12 cellular contexts compared by ENCODE assay signal in the genomic region with DNA sequence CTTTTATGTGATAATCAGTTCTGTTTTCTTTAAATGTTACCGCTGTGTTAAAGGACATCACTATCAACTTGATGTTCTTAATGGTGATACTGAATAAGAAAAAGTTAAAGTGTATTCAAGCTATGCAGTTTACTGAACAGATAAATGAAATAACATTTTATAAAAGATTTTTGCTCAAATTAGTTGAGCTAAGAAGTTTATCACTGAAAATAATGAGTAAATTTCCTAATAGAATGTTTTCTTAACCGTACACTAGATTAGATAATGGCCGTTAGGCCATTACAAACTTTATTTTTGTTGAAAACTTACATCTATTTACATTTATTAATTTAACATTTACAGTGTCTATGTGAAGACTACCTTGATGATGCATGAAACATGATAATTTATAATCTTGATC. TPM values are rescaled to one million over a fixed set of nuclear protein-coding genes. Genes with fewer than 3 reads are reported as not detected.
DNase-seq lines count a peak whose midpoint lies in the region; ATAC-seq, FAIRE-seq and TF ChIP-seq lines count a peak whose summit lies in the region.
"Had no signal": no experiment of that assay in that cellular context is flagged by ENCODE, and none has a peak within 500 bp of the region (broad histone marks: within the 10 kb centered on the region; RNA-seq: fewer than 3 reads in every experiment).

No MANE protein-coding gene starts in this region.

- no peaks in the 10 kb centered on the region for H3K9me3 ChIP-seq in CD8-positive, alpha-beta T cell (ENCODE audit: low read length)
- no peaks in the 10 kb centered on the region; the same call in 1 of the 2 replicates for H3K9me3 ChIP-seq in IMR-90 (ENCODE audit: control insufficient read depth, insufficient read depth, low read length)
- peaks cover 14% of the 10 kb centered on the region for H3K9me3 ChIP-seq in GM12878 (replicated peaks; ENCODE audit: control insufficient read depth, insufficient read depth, low read length)
- peaks cover 4% of the 10 kb centered on the region for H3K9me3 ChIP-seq in parathyroid adenoma (ENCODE audit: control insufficient read depth, low read length)

- H2BK5ac ChIP-seq in IMR-90 (ENCODE audit: low read depth, low read length, poor library complexity, severe bottlenecking) = peak overlapping the region; percentile 74

- intact Hi-C loops in CD8-positive, alpha-beta T cell (cut with DNase I, micrococcal nuclease) = loop anchor here (2.0 to 10.0 kb wide), 2 partner anchors 14 to 564 kb away; no protein-coding TSS in a partner anchor
- intact Hi-C loops in IMR-90 (cut with micrococcal nuclease) = no loop called here
- intact Hi-C loops in GM12878 (cut with micrococcal nuclease; ENCODE audit: unreplicated experiment) = loop anchor here (5.0 to 10.0 kb wide), 3 partner anchors 382 to 1666 kb away; partner anchors contain the start of gene EPS8

- SMC1A ChIA-PET in GM12878 (lab: Charles Lee; ENCODE audit: uncharacterized antibody, unreplicated experiment) = interaction anchor here (1.0 to 1.9 kb wide), 3 partner anchors 18 to 110 kb away, joined by 3 to 4 read pairs (median 3); partner anchors contain the start of gene ATF7IP

- no peak overlapping the region for H4K5ac ChIP-seq in IMR-90 (ENCODE audit: low read depth, low read length)

- no peak overlapping the region for H3K14ac ChIP-seq in IMR-90 (replicated peaks; ENCODE audit: low read depth, low read length)

- H3K23ac ChIP-seq in IMR-90 (ENCODE audit: low read depth, low read length) = no peak overlapping the region

- H3K27me3 ChIP-seq in CD8-positive, alpha-beta T cell (ENCODE audit: insufficient read depth, low read length) = no peaks in the 10 kb centered on the region
- H3K27me3 ChIP-seq in IMR-90 (ENCODE audit: control insufficient read depth, insufficient read depth, low read length) (no peaks in the 10 kb centered on the region), GM12878 (replicated peaks in 1 of 2; ENCODE audit: control insufficient read depth in 2 of 2, insufficient read depth in 2 of 2, low read length in 1 of 2) (no peaks in the 10 kb centered on the region), parathyroid adenoma (ENCODE audit: control insufficient read depth, insufficient read depth, low read length) (no peaks in the 10 kb centered on the region)

- no peak overlapping the region for H3K56ac ChIP-seq in IMR-90 (ENCODE audit: extremely low read depth, insufficient read depth, low read length)

- TF ChIP-seq RAD21 in IMR-90 (IDR thresholded peaks at IDR 0.05; ENCODE audit: low read length) (no peak), GM12878 (IDR thresholded peaks at IDR 0.05; ENCODE audit: insufficient read depth, low read depth, low read length) (no peak)

- TF ChIP-seq POLR2A in IMR-90 (IDR thresholded peaks at IDR 0.05; ENCODE audit: low read depth, low read length) (no peak), GM12878 (IDR thresholded peaks at IDR 0.05; ENCODE audit: low read depth, low read length) (no peak)

- H4K91ac ChIP-seq in IMR-90 (ENCODE audit: insufficient read depth, low read depth, low read length) = no peak overlapping the region

- POLR2A ChIA-PET in CD8-positive, alpha-beta T cell (lab: Charles Lee) = interaction anchor here (1.3 to 1.8 kb wide), 2 partner anchors 25 to 381 kb away, joined by 3 to 12 read pairs; partner anchors contain the start of gene ATF7IP
- POLR2A ChIA-PET in IMR-90 (lab: Charles Lee; ENCODE audit: unreplicated experiment) (no interaction called here), GM12878 (lab: Charles Lee) (interaction anchor here (0.6 to 3.2 kb wide), 2 partner anchors 25 to 137 kb away, joined by 3 to 14 read pairs; partner anchors contain the start of gene ATF7IP)

- no peak overlapping the region for H2BK120ac ChIP-seq in IMR-90 (ENCODE audit: low read depth, low read length)

- in situ Hi-C loops in IMR-90 (cut with MboI; ENCODE audit: low sequenced_read_pairs) (loop anchor here (25.0 kb wide), 2 partner anchors 397 to 1528 kb away; no protein-coding TSS in a partner anchor), GM12878 (cut with MboI) (loop anchor here (25.0 kb wide), 1 partner anchor 572 kb away; the partner anchor contains the start of genes ARHGDIB and PDE6H)

- no peaks in the 10 kb centered on the region for H3K27me3 Mint-ChIP-seq in CD8-positive, alpha-beta T cell (ENCODE audit: low read depth)

- H3K36me3 Mint-ChIP-seq in CD8-positive, alpha-beta T cell = peaks cover 28% of the 10 kb centered on the region

- H2BK15ac ChIP-seq in IMR-90 (ENCODE audit: low read depth, low read length) = no peak overlapping the region

- peaks cover 80% of the 10 kb centered on the region for H3K4me1 Mint-ChIP-seq in CD8-positive, alpha-beta T cell (ENCODE audit: low read depth)

- H2BK20ac ChIP-seq in IMR-90 (ENCODE audit: low read depth, low read length) = no peak overlapping the region

- H3K27ac ChIP-seq in CD8-positive, alpha-beta T cell (ENCODE audit: low read depth, low read length) = no peak overlapping the region
- H3K27ac ChIP-seq in IMR-90 (ENCODE audit: insufficient read depth, low read length) (no peak overlapping the region), GM12878 (ENCODE audit: control insufficient read depth, insufficient read depth) (peak overlapping the region; percentile 53; the same call in 1 of the 2 replicates), parathyroid adenoma (peak overlapping the region; percentile 50)
- H3K27ac ChIP-seq: RWPE1, VCaP had no signal

- H2AFZ ChIP-seq in IMR-90 (replicated peaks; ENCODE audit: low read length, poor library complexity) (no peak overlapping the region), GM12878 (ENCODE audit: control insufficient read depth, low read depth, low read length) (no peak overlapping the region), parathyroid adenoma (no peak overlapping the region)

- peak overlapping the region; percentile 71; the same call in 1 of the 2 replicates for H3K4me2 ChIP-seq in IMR-90 (ENCODE audit: low read depth, low read length)
- H3K4me2 ChIP-seq in GM12878 (ENCODE audit: control insufficient read depth, insufficient read depth) = peak overlapping the region; percentile 49
- H3K4me2 ChIP-seq in parathyroid adenoma (ENCODE audit: low read length) = peak overlapping the region; percentile 16

- no CpG with 5 or more reads among the region's 3 CpGs for WGBS in IMR-90 (ENCODE audit: extremely low coverage in 2 of 2, insufficient read length in 1 of 2), 2 experiments
- 78% methylated on average over 3 of the region's 3 CpGs for WGBS in GM12878 (ENCODE audit: insufficient coverage, insufficient replicate concordance, low lambda C conversion rate, missing lambda C conversion rate)

- no peak overlapping the region; a peak in 1 of 4 replicates for H4K8ac ChIP-seq in IMR-90 (ENCODE audit: low read depth in 2 of 2, low read length in 2 of 2)

- H2AK5ac ChIP-seq in IMR-90 (ENCODE audit: low read depth, low read length) = no peak overlapping the region

- H3K9me1 ChIP-seq in IMR-90 (ENCODE audit: insufficient read depth, low read length) = no peaks in the 10 kb centered on the region

- H3K4me3 Mint-ChIP-seq in CD8-positive, alpha-beta T cell = peak overlapping the region; percentile 82

- dilution Hi-C loops in IMR-90 (cut with HindIII; ENCODE audit: low sequenced_read_pairs, unreplicated experiment) = no loop called here

- peak overlapping the region; percentile 95 for H3K27ac Mint-ChIP-seq in CD8-positive, alpha-beta T cell

- no peaks in the 10 kb centered on the region for H3K9me3 Mint-ChIP-seq in CD8-positive, alpha-beta T cell

- no peak for FAIRE-seq in GM12878 (lab: Jason Lieb, UNC)

- peaks cover 94% of the 10 kb centered on the region for H3K79me2 ChIP-seq in GM12878 (ENCODE audit: control insufficient read depth, insufficient read depth, low read length)
- peaks cover 51% of the 10 kb centered on the region for H3K79me2 ChIP-seq in parathyroid adenoma

- ATAC-seq in CD8-positive, alpha-beta T cell = no peak
- ATAC-seq in IMR-90 (ENCODE audit: low read depth) (no peak), GM12878 (no peak), HG03025 (IDR thresholded peaks at IDR 0.05; ENCODE audit: low FRiP score, unreplicated experiment) (no peak), GM19395 (IDR thresholded peaks at IDR 0.05; ENCODE audit: unreplicated experiment) (no peak), HG02623 (IDR thresholded peaks at IDR 0.05; ENCODE audit: unreplicated experiment) (no peak)

- peaks cover 3 to 35% of the 10 kb centered on the region in 2 experiments for H3K79me1 ChIP-seq in IMR-90 (ENCODE audit: low read depth in 1 of 2, low read length in 2 of 2)

- H2AK9ac ChIP-seq in IMR-90 (replicated peaks; ENCODE audit: low read depth, low read length, poor library complexity) = no peak overlapping the region

- CTCF ChIA-PET in CD8-positive, alpha-beta T cell (lab: Charles Lee) = interaction anchor here (0.6 to 0.9 kb wide), 2 partner anchors 20 to 110 kb away, joined by 3 to 5 read pairs; no protein-coding TSS in a partner anchor
- CTCF ChIA-PET in IMR-90 (lab: Yijun Ruan, JAX) = interaction anchor here (0.8 to 0.9 kb wide), 2 partner anchors 12 to 153 kb away, joined by 3 to 4 read pairs; no protein-coding TSS in a partner anchor
- CTCF ChIA-PET in GM12878 (lab: Yijun Ruan, JAX) = interaction anchor here (1.2 to 1.5 kb wide), 2 partner anchors 25 to 152 kb away, joined by 4 to 6 read pairs; partner anchors contain the start of gene ATF7IP

- no peak overlapping the region for H3K9ac ChIP-seq in IMR-90 (ENCODE audit: low read depth, low read length)
- no peak overlapping the region for H3K9ac ChIP-seq in GM12878 (ENCODE audit: control insufficient read depth, insufficient read depth, low read length)
- no peak overlapping the region for H3K9ac ChIP-seq in parathyroid adenoma

- H3K4me3 ChIP-seq in CD8-positive, alpha-beta T cell (ENCODE audit: low read depth, low read length) = peak overlapping the region; percentile 5
- no peak overlapping the region for H3K4me3 ChIP-seq in IMR-90 (ENCODE audit: insufficient read depth, low read depth, low read length)
- no peak overlapping the region for H3K4me3 ChIP-seq in GM12878
- H3K4me3 ChIP-seq in parathyroid adenoma (ENCODE audit: low read depth, low read length) = no peak overlapping the region

- no peak overlapping the region for H3K4ac ChIP-seq in IMR-90 (ENCODE audit: low read depth, low read length)

- no peak for TF ChIP-seq CTCF in CD8-positive, alpha-beta T cell (IDR thresholded peaks at IDR 0.05)
- TF ChIP-seq CTCF in IMR-90 (conservative IDR thresholded peaks at IDR 0.05; ENCODE audit: low read depth, low read length) (no peak), GM12878 (IDR thresholded peaks at IDR 0.05 in 2 of 3, conservative IDR thresholded peaks at IDR 0.05 in 1 of 3; ENCODE audit: control insufficient read depth in 2 of 3, extremely low read depth in 1 of 3, insufficient read depth in 1 of 3, low read depth in 3 of 3, low read length in 3 of 3) (no peak), parathyroid adenoma (IDR thresholded peaks at IDR 0.05) (no peak)

- DNase-seq in CD8-positive, alpha-beta T cell = no peak
- DNase-seq in IMR-90 = no peak
- no peak for DNase-seq in GM12878 (ENCODE audit: low read depth, low spot score)
- DNase-seq: NCI-H524; stimulated activated CD4-positive, alpha-beta T cell treated with anti-CD3 and anti-CD28 coated beads, Interleukin-1b, Interleukin-23, amount 100 ng/mL, for 48 hours; stimulated activated naive CD4-positive, alpha-beta T cell treated with Interleukin-2 at 50 U/mL for 16 hours had no signal

- BruUV-seq in IMR-90 (replicated peaks; lab: Mats Ljungman, UMichigan) (no TSS peak), GM12878 (replicated peaks; lab: Mats Ljungman, UMichigan) (no TSS peak)

- H3K18ac ChIP-seq in IMR-90 (ENCODE audit: low read depth, low read length) = no peak overlapping the region

- peaks cover 85% of the 10 kb centered on the region for H3K4me1 ChIP-seq in CD8-positive, alpha-beta T cell (ENCODE audit: insufficient read depth, low read length)
- no peaks in the 10 kb centered on the region; the same call in 1 of the 2 replicates for H3K4me1 ChIP-seq in IMR-90 (ENCODE audit: control insufficient read depth, insufficient read depth, low read length)
- H3K4me1 ChIP-seq in GM12878 (ENCODE audit: control insufficient read depth, insufficient read depth, low read length) = peaks cover 7% of the 10 kb centered on the region
- peaks cover 4% of the 10 kb centered on the region for H3K4me1 ChIP-seq in parathyroid adenoma

- H3K36me3 ChIP-seq in CD8-positive, alpha-beta T cell (ENCODE audit: insufficient read depth, low read length) = no peaks in the 10 kb centered on the region
- H3K36me3 ChIP-seq in IMR-90 (ENCODE audit: control insufficient read depth, insufficient read depth, low read length) (peaks cover 3% of the 10 kb centered on the region), GM12878 (ENCODE audit: control insufficient read depth in 2 of 2, insufficient read depth in 2 of 2, low read length in 1 of 2) (peaks cover 0 to 7% of the 10 kb centered on the region in 2 experiments; a peak in 2 of 4 replicates), parathyroid adenoma (ENCODE audit: control insufficient read depth, insufficient read depth, low read length) (no peaks in the 10 kb centered on the region)

- H4K20me1 ChIP-seq in IMR-90 (ENCODE audit: insufficient read depth, low read length) (no peaks in the 10 kb centered on the region), GM12878 (ENCODE audit: control insufficient read depth, insufficient read depth) (no peaks in the 10 kb centered on the region)

- no peak for TF ChIP-seq EP300 in GM12878 (IDR thresholded peaks at IDR 0.05; ENCODE audit: borderline replicate concordance in 1 of 2, control insufficient read depth in 1 of 2, low read depth in 2 of 2, low read length in 2 of 2)

- RAD21 ChIA-PET in GM12878 (lab: Charles Lee; ENCODE audit: unreplicated experiment) = interaction anchor here (1.1 to 1.7 kb wide), 3 partner anchors 22 to 151 kb away, joined by 4 to 13 read pairs (median 5); partner anchors contain the start of gene ATF7IP

RNA-seq across cellular contexts. Expression of gene ATF7IP, which starts 25.0 kb away (rescaled TPM):
- total RNA-seq in CD8-positive, alpha-beta T cell = 100 to 1,000 TPM; 125 to 126 TPM
- total RNA-seq in IMR-90 (2012; rRNA removed) = 22.8 and 30.6 TPM in 2 replicates
- 8.5 and 9.4 TPM in 2 replicates for polyA plus RNA-seq in IMR-90 (2012; rRNA removed)
- polyA plus RNA-seq in IMR-90 (2012; cell fraction: cytosol; rRNA removed) = 2.5 and 2.8 TPM in 2 replicates
- 5.6 and 9.8 TPM in 2 replicates for polyA plus RNA-seq in IMR-90 (2012; cell fraction: nucleus; rRNA removed; ENCODE audit: low replicate concordance)
- 252 TPM in 2 replicates for total RNA-seq in GM12878 (2013; cell fraction: nucleolus; rRNA removed)
- 27.8 and 34.7 TPM in 2 replicates for total RNA-seq in GM12878 (2014; rRNA removed)
- total RNA-seq in GM12878 (2014; rRNA removed; fragmentation: Illumina TruSeq; extraction: Trizol) = 44.0 and 47.4 TPM in 2 replicates
- 60.7 and 66.6 TPM in 2 replicates for total RNA-seq in GM12878 (2021)
- 10.0 TPM for polyA plus RNA-seq in GM12878 (2011; ENCODE audit: low read depth)
- 19.6 and 25.2 TPM in 2 replicates for polyA plus RNA-seq in GM12878 (2011; rRNA removed)
- polyA plus RNA-seq in GM12878 (2011; cell fraction: cytosol; rRNA removed) = 15.2 and 23.1 TPM in 2 replicates
- polyA plus RNA-seq in GM12878 (2011; cell fraction: nucleus; rRNA removed) = 26.1 and 31.8 TPM in 2 replicates
- 12.7 and 12.8 TPM in 2 replicates for polyA plus RNA-seq in GM12878 (2012)
- polyA plus RNA-seq in GM12878 (2014; fragmentation: Illumina TruSeq; extraction: Trizol) = 31.9 and 39.3 TPM in 2 replicates
- polyA plus RNA-seq in GM12878 (2014; fragmentation: Nextera tagmentation; extraction: Ambion mirVana) = 1 to 10 TPM; 6.2 to 8.1 TPM
- polyA plus RNA-seq in GM12878 (2014; rRNA removed) = 14.7 and 15.1 TPM in 2 replicates
- 10 to 100 TPM; 30.7 to 33.0 TPM for polyA plus RNA-seq in GM12878 (2016; fragmentation: Nextera tagmentation; extraction: Ambion mirVana)
- polyA minus RNA-seq in GM12878 (2011; rRNA and poly(A)+ RNA removed) = 69.3 and 72.3 TPM in 2 replicates
- 30.3 and 30.6 TPM in 2 replicates for polyA minus RNA-seq in GM12878 (2011; cell fraction: cytosol; rRNA and poly(A)+ RNA removed)
- polyA minus RNA-seq in GM12878 (2011; cell fraction: nucleus; rRNA and poly(A)+ RNA removed) = 51.4 and 78.9 TPM in 2 replicates

Comparison
In these comparisons a context has a peak if more than half of its experiments do, and no peak if none do; other contexts are left out.
1. H3K27ac ChIP-seq: peak in GM12878 (single experiment) and parathyroid adenoma (single experiment); none in CD8-positive, alpha-beta T cell (single experiment) and IMR-90 (single experiment).
2. H3K4me2 ChIP-seq: peak in every context shown above with its lines; median percentile 71 in IMR-90; 49 in GM12878; 16 in parathyroid adenoma.